Comparison of ENCODE assay signal across 9 cellular contexts in the genomic region with DNA sequence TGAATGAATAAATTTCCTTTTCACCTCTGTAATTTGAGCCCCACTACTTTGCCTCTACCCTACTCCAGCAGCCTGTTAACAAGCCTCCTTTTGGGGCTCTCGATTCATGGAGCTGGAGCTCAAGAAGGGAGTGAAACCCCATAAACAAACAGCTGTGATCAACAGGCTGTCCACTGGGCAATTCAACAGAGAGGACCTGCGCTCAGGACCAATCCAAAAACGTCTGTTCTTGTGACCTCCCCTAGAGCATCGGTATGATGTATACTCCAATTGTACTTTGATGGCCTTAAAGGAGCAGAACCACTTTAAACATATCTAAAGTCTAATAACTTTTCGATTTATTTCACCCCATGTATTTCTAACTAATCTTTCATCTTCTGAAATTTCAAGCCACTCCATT. TPM values are rescaled to one million over a fixed set of nuclear protein-coding genes. Genes with fewer than 3 reads are reported as not detected.
A peak's percentile ranks its signal among the peaks of the same experiment; 100 is the strongest.
DNase-seq lines count a peak whose midpoint lies in the region; ATAC-seq and TF ChIP-seq lines count a peak whose summit lies in the region.
"Had no signal": no experiment of that assay in that cellular context is flagged by ENCODE, and none has a peak within 500 bp of the region (broad histone marks: within the 10 kb centered on the region; RNA-seq: fewer than 3 reads in every experiment).

No MANE protein-coding gene starts in this region.

- ATAC-seq in GM19397 (IDR thresholded peaks at IDR 0.05; ENCODE audit: unreplicated experiment) (peak; percentile 1), HG02970 (IDR thresholded peaks at IDR 0.05; ENCODE audit: low FRiP score, unreplicated experiment) (peak; percentile 16), GM18858 (IDR thresholded peaks at IDR 0.05; ENCODE audit: unreplicated experiment) (no peak)

- DNase-seq in T-helper 9 cell (peak; percentile 19), NCI-H187 treated with DMSO at 0.1 percent for 48 hours (lab: John Stamatoyannopoulos, UW) (no peak), H4 (ENCODE audit: low spot score) (no peak), cerebellum (ENCODE audit: low spot score) (no peak)
- DNase-seq: GF-D8 had no signal

- H3K36me3 Mint-ChIP-seq in nephron (ENCODE audit: low read depth) = peaks cover 3% of the 10 kb centered on the region

- peaks cover 19% of the 10 kb centered on the region for H3K4me1 Mint-ChIP-seq in nephron

- TF ChIP-seq CTCF in nephron (IDR thresholded peaks at IDR 0.05; ENCODE audit: unreplicated experiment in 3 of 3) = no peak

- H3K9me3 Mint-ChIP-seq in nephron = no peaks in the 10 kb centered on the region

- no peaks in the 10 kb centered on the region for H3K27me3 Mint-ChIP-seq in nephron (ENCODE audit: low read depth)

- peak overlapping the region in 2 of 3 experiments; percentile 11 to 59 for H3K4me3 Mint-ChIP-seq in nephron

- peak overlapping the region; percentile 16 to 63 (median 48) for H3K27ac Mint-ChIP-seq in nephron

RNA-seq across cellular contexts. Expression of gene HIVEP2, which starts 37.4 kb away (rescaled TPM):
- 3.6 and 4.1 TPM in 2 replicates for total RNA-seq in H4 (2014; rRNA removed; shearing (Covaris generic))
- 31.3 TPM for total RNA-seq in cerebellum
